In the genomic region with DNA sequence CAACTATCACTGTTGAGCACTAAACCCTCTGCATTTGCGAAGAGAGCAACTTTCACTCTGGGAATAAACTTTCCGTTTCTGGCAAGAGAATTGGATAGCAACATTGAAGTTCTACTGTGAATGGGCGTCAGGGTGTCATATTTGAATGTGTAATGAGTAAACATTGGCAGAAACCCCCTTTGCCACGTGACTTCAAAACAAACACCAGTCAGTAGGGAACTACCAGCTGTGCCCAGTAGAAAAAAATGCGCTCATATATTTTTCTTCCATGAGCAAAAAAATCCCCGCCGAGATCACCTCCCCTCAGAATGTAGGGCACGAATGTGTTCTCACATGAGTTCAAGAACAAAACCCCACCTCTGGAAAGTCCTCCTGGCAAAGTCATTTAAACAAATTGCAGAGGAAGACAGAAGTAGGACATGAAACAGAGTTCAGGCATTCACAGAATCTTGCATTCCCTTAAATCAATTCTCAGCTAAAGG, we compare ENCODE assay signal across 8 cellular contexts.
DNase-seq lines count a peak whose midpoint lies in the region; ATAC-seq and TF ChIP-seq lines count a peak whose summit lies in the region.

No MANE protein-coding gene starts in this region.

- H3K9me3 ChIP-seq in transverse colon: no peaks in the 10 kb centered on the region
- H3K9me3 ChIP-seq in A673 (ENCODE audit: low read depth, low read length, poor library complexity, severe bottlenecking): no peaks in the 10 kb centered on the region

- no TSS peak for BruUV-seq in A673 (replicated peaks; lab: Mats Ljungman, UMichigan)

- H3K27me3 ChIP-seq in transverse colon: no peaks in the 10 kb centered on the region
- no peaks in the 10 kb centered on the region for H3K27me3 ChIP-seq in A673 (replicated peaks; ENCODE audit: insufficient read depth, low read depth, low read length, poor library complexity)

- TF ChIP-seq CTCF in AG10803 (conservative IDR thresholded peaks at IDR 0.05; ENCODE audit: low read length): no peak
- TF ChIP-seq CTCF in transverse colon (IDR thresholded peaks at IDR 0.05): peak in 1 of 5 experiments; percentile 26
- no peak for TF ChIP-seq CTCF in A673 (conservative IDR thresholded peaks at IDR 0.05; ENCODE audit: low read depth, low read length)
- TF ChIP-seq CTCF in GM13976 (IDR thresholded peaks at IDR 0.05; ENCODE audit: borderline replicate concordance, control extremely low read depth, extremely low read depth, insufficient read depth, missing control alignments): no peak

- 14 to 18% methylated on average over 8 of the region's 8 CpGs for WGBS in transverse colon (ENCODE audit: low coverage in 1 of 2), 2 donors

- no peaks in the 10 kb centered on the region for H3K36me3 ChIP-seq in transverse colon
- no peaks in the 10 kb centered on the region for H3K36me3 ChIP-seq in A673 (ENCODE audit: insufficient read depth, low read length, poor library complexity, severe bottlenecking)

- H3K4me1 ChIP-seq in transverse colon: peaks cover 22 to 60% (median 39%) of the 10 kb centered on the region in 4 donors
- no peaks in the 10 kb centered on the region for H3K4me1 ChIP-seq in A673 (ENCODE audit: insufficient read depth, low read length, poor library complexity, severe bottlenecking)

- no peak for TF ChIP-seq EP300 in transverse colon (IDR thresholded peaks at IDR 0.05; ENCODE audit: low read depth)

- peak; percentile 59 for ATAC-seq in GM19351 (IDR thresholded peaks at IDR 0.05; ENCODE audit: unreplicated experiment)
- ATAC-seq in HG03432 (IDR thresholded peaks at IDR 0.05; ENCODE audit: unreplicated experiment): peak; percentile 77
- peak; percentile 69 for ATAC-seq in left colon

- peak; percentile 48 for DNase-seq in AG10803 (ENCODE audit: low read depth)
- DNase-seq in T-helper 9 cell: peak; percentile 34
- peak; percentile 24 to 43 for DNase-seq in left colon
- peak; percentile 26 for DNase-seq in transverse colon
- DNase-seq in A673 (ENCODE audit: low spot score): no peak
- no peak for DNase-seq in GM13976 (ENCODE audit: low spot score)

- CTCF ChIA-PET in A673 (lab: Charles Lee): no interaction called here

- H3K4me3 ChIP-seq in AG10803 (ENCODE audit: low read length): no peak overlapping the region
- H3K4me3 ChIP-seq in transverse colon: peak overlapping the region in 1 of 4 donors; percentile 3
- no peak overlapping the region for H3K4me3 ChIP-seq in A673 (ENCODE audit: low read depth, low read length, poor library complexity, severe bottlenecking)

- intact Hi-C loops in left colon (cut with DNase I, micrococcal nuclease): no loop called here
- intact Hi-C loops in transverse colon (cut with DNase I; ENCODE audit: low total_unique reads): no loop called here
- intact Hi-C loops in A673 (cut with micrococcal nuclease; ENCODE audit: unreplicated experiment): no loop called here

- H3K27ac ChIP-seq in transverse colon (peak overlapping the region; percentile 70 to 78 (median 76)), A673 (ENCODE audit: low read depth, low read length, poor library complexity, severe bottlenecking) (no peak overlapping the region)

- POLR2A ChIA-PET in A673 (lab: Charles Lee; ENCODE audit: low non-redundant PET): interaction anchor here (0.6 kb wide), 1 partner anchor 339 kb away, joined by 3 read pairs; no protein-coding TSS in a partner anchor

- no peak for TF ChIP-seq POLR2A in transverse colon (IDR thresholded peaks at IDR 0.05)

- in situ Hi-C loops in transverse colon (cut with MboI; ENCODE audit: low pct_ligation_motif_present in 1 of 4, low pct_unique_long_range_greater_than_20kb in 1 of 4, low sequenced_read_pairs in 3 of 4): no loop called here
- in situ Hi-C loops in GM13976 (cut with MboI; ENCODE audit: low sequenced_read_pairs, unreplicated experiment): no loop called here

Comparison
In these comparisons a context has a peak if more than half of its experiments do, and no peak if none do; other contexts are left out.
1. DNase-seq: peak in AG10803 (single experiment), T-helper 9 cell (single experiment), left colon (2 of 2) and transverse colon (single experiment); none in A673 (single experiment) and GM13976 (single experiment).
2. Peak in every context shown above with its lines, with median percentiles within 50 percentile points of each other: ATAC-seq.